Comparison of ENCODE assay signal across 35 cellular contexts in the genomic region with DNA sequence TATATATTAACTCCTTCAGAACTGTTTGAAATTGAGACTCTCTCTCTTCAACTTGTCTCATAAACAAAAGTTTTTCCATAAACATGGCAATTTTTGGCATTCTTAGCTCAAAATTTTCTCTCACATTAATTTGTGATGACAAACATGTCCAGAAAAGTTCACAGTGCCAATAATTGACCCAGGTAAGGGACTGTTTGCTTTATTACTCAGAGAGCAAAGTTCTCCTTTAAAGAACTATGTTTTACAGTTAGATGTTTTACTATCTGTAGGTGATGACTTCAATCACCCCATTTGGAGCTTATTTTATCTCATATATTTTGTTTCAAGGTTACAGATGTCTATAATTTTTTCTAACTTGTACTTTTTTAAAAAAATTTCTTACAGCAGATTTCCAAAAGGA.
"Had no signal": no experiment of that assay in that cellular context is flagged by ENCODE, and none has a peak within 500 bp of the region (broad histone marks: within the 10 kb centered on the region; RNA-seq: fewer than 3 reads in every experiment).

No MANE protein-coding gene starts in this region.

- H3K27ac Mint-ChIP-seq: activated B cell treated with CpG ODN at 0.5 μM for 24 hours; activated CD8-positive, alpha-beta T cell treated with anti-CD3 and anti-CD28 coated beads for 36 hours; activated naive CD8-positive, alpha-beta T cell; activated naive CD8-positive, alpha-beta T cell treated with anti-CD3 and anti-CD28 coated beads, Interleukin-2, amount 50 U/mL, for 24 hours; activated T-helper 17 cell treated with anti-CD3 and anti-CD28 coated beads, Interleukin-2, amount 50 U/mL, for 72 hours; effector memory CD8-positive, alpha-beta T cell; T-helper 17 cell; T-helper 2 cell treated with Interferon-gamma antibody and Interleukin-4, amounts not matched to agents 5 μg/mL and 100 μg/mL, for 36 hours had no signal

- H3K27me3 ChIP-seq: adrenal gland, body of pancreas, esophagus muscularis mucosa, foreskin keratinocyte, gastrocnemius medialis, heart left ventricle had no signal

- H3K4me3 Mint-ChIP-seq: activated B cell treated with CpG ODN at 0.5 μM for 24 hours; activated CD8-positive, alpha-beta T cell treated with anti-CD3 and anti-CD28 coated beads for 36 hours; activated naive CD8-positive, alpha-beta T cell; activated naive CD8-positive, alpha-beta T cell treated with anti-CD3 and anti-CD28 coated beads, Interleukin-2, amount 50 U/mL, for 24 hours; activated T-cell treated with anti-CD3 and anti-CD28 coated beads, Interleukin-2, amount 50 U/mL, for 4 hours; activated T-helper 17 cell treated with anti-CD3 and anti-CD28 coated beads, Interleukin-2, amount 50 U/mL, for 72 hours; effector memory CD8-positive, alpha-beta T cell; T-helper 17 cell; T-helper 2 cell treated with Interferon-gamma antibody and Interleukin-4, amounts not matched to agents 5 μg/mL and 100 μg/mL, for 36 hours had no signal

- H3K4me1 Mint-ChIP-seq: activated B cell treated with CpG ODN at 0.5 μM for 24 hours; activated naive CD8-positive, alpha-beta T cell treated with anti-CD3 and anti-CD28 coated beads, Interleukin-2, amount 50 U/mL, for 24 hours; activated T-helper 17 cell treated with anti-CD3 and anti-CD28 coated beads, Interleukin-2, amount 50 U/mL, for 72 hours; T-helper 17 cell had no signal

- H3K4me1 ChIP-seq: adrenal gland, body of pancreas, esophagus muscularis mucosa, foreskin keratinocyte, gastrocnemius medialis, heart left ventricle had no signal

- H3K4me3 ChIP-seq: adrenal gland, body of pancreas, esophagus muscularis mucosa, gastrocnemius medialis, heart left ventricle had no signal

- FAIRE-seq: colon had no signal

- H3K27ac ChIP-seq: adrenal gland, body of pancreas, esophagus muscularis mucosa, foreskin keratinocyte, gastrocnemius medialis, heart left ventricle, WERI-Rb-1 had no signal

- ATAC-seq: activated CD4-positive, CD25-positive, alpha-beta regulatory T cell treated with anti-CD3 and anti-CD28 coated beads, Interleukin-2, amount 50 U/mL, for 24 hours; activated CD8-positive, alpha-beta T cell treated with anti-CD3 and anti-CD28 coated beads for 36 hours; activated naive CD8-positive, alpha-beta T cell treated with anti-CD3 and anti-CD28 coated beads, Interleukin-2, amount 50 U/mL, for 24 hours; activated T-cell treated with anti-CD3 and anti-CD28 coated beads, Interleukin-2, amount 50 U/mL, for 4 hours; activated T-helper 17 cell treated with anti-CD3 and anti-CD28 coated beads, Interleukin-2, amount 50 U/mL, for 72 hours; body of pancreas; effector memory CD8-positive, alpha-beta T cell; foreskin keratinocyte; gastrocnemius medialis; heart left ventricle; T-helper 17 cell had no signal

- H3K9me3 ChIP-seq: adrenal gland, esophagus muscularis mucosa, gastrocnemius medialis, heart left ventricle had no signal

- H3K36me3 Mint-ChIP-seq: activated naive CD8-positive, alpha-beta T cell had no signal

- H3K36me3 ChIP-seq: adrenal gland, esophagus muscularis mucosa, gastrocnemius medialis, heart left ventricle, WERI-Rb-1 had no signal

- DNase-seq: activated B cell treated with CpG ODN at 0.5 μM for 24 hours; activated CD4-positive, alpha-beta T cell treated with anti-CD3 and anti-CD28 coated beads for 48 hours; activated CD4-positive, alpha-beta T cell treated with anti-CD3 and anti-CD28 coated beads, Interleukin-2, amount 50 U/mL, for 1 hour; activated CD4-positive, alpha-beta T cell treated with anti-CD3 and anti-CD28 coated beads, Interleukin-2, amount 50 U/mL, for 48 hours; activated CD8-positive, alpha-beta memory T cell treated with anti-CD3 and anti-CD28 coated beads for 24 hours; activated CD8-positive, alpha-beta T cell treated with anti-CD3 and anti-CD28 coated beads for 36 hours; activated effector memory CD4-positive, alpha-beta T cell treated with Interleukin-2 at 50 U/mL for 16 hours; activated gamma-delta T cell treated with Interleukin-2 at 50 U/mL for 16 hours; activated naive CD4-positive, alpha-beta T cell treated with anti-CD3 and anti-CD28 coated beads, Interleukin-2, amount 50 U/mL, for 16 hours; activated naive CD4-positive, alpha-beta T cell treated with Interleukin-2 at 50 U/mL for 16 hours; activated naive CD8-positive, alpha-beta T cell treated with anti-CD3 and anti-CD28 coated beads, Interleukin-2, amount 50 U/mL, for 24 hours; activated T-cell treated with anti-CD3 and anti-CD28 coated beads, Interleukin-2, amount 50 U/mL, for 4 hours; adrenal gland; amygdala; aorta; body of pancreas; caudate nucleus; cortex of kidney; dermis blood vessel endothelial cell; effector CD4-positive, alpha-beta T cell; effector memory CD8-positive, alpha-beta T cell; erythroblast; foreskin keratinocyte; gastrocnemius medialis; glutamatergic neuron; heart left ventricle; T-helper 17 cell; T1000; WERI-Rb-1 had no signal

- H3K27me3 Mint-ChIP-seq: activated B cell treated with CpG ODN at 0.5 μM for 24 hours; activated CD8-positive, alpha-beta T cell treated with anti-CD3 and anti-CD28 coated beads for 36 hours; activated naive CD8-positive, alpha-beta T cell; activated naive CD8-positive, alpha-beta T cell treated with anti-CD3 and anti-CD28 coated beads, Interleukin-2, amount 50 U/mL, for 24 hours; activated T-helper 17 cell treated with anti-CD3 and anti-CD28 coated beads, Interleukin-2, amount 50 U/mL, for 72 hours; effector memory CD8-positive, alpha-beta T cell; T-helper 17 cell had no signal
